Comparison of ENCODE assay signal across 17 cellular contexts in genomic region chr3:105255351-105255750, GRCh38.
DNase-seq lines count a peak whose midpoint lies in the region; ATAC-seq and TF ChIP-seq lines count a peak whose summit lies in the region.
"Had no signal": no experiment of that assay in that cellular context is flagged by ENCODE, and none has a peak within 500 bp of the region (broad histone marks: within the 10 kb centered on the region; RNA-seq: fewer than 3 reads in every experiment).

No MANE protein-coding gene starts in this region.

- DNase-seq in NCI-H446 treated with DMSO at 0.1 percent for 48 hours (lab: John Stamatoyannopoulos, UW) (peak; percentile 6), NCI-H446 (lab: John Stamatoyannopoulos, UW) (no peak), fibroblast of mammary gland (ENCODE audit: low read depth) (peak; percentile 56), SKM-1 treated with dmso at 0.1 percent for 144 hours (lab: John Stamatoyannopoulos, UW; ENCODE audit: unreplicated experiment) (no peak), germinal center (ENCODE audit: low spot score) (no peak), AML-193 (lab: John Stamatoyannopoulos, UW) (no peak), middle frontal gyrus (ENCODE audit: extremely low spot score, low spot score) (no peak)
- DNase-seq: DMS 273 treated with DMSO at 0.1 percent for 48 hours, H7, KG1, MG63, NCI-H1694 treated with DMSO at 0.1 percent for 48 hours, NCI-H2171, NCI-H510A had no signal

- no peak overlapping the region for H3K4me3 ChIP-seq in fibroblast of mammary gland (ENCODE audit: control insufficient read depth, low read depth, low read length)
- H3K4me3 ChIP-seq: MG63, SK-N-MC had no signal

- peak; percentile 53 for ATAC-seq in SK-N-SH treated with all-trans-retinoic acid at 6 μM for 48 hours
- ATAC-seq: Panc1 had no signal

- TF ChIP-seq CTCF in fibroblast of mammary gland (conservative IDR thresholded peaks at IDR 0.05; ENCODE audit: control insufficient read depth, insufficient read depth, low read depth, low read length), result no peak

TF ChIP-seq in SK-N-SH treated with all-trans-retinoic acid at 6 μM for 48 hours, 23 proteins besides CTCF, POLR2A, EP300 and RAD21:
- no peak for TF ChIP-seq TOX (CRISPR knock-in tag; IDR thresholded peaks at IDR 0.05; ENCODE audit: borderline replicate concordance)

Comparison
In these comparisons a context has a peak if more than half of its experiments do, and no peak if none do; other contexts are left out.
1. DNase-seq: peak in NCI-H446 treated with DMSO at 0.1 percent for 48 hours (single experiment) and fibroblast of mammary gland (single experiment); none in NCI-H446 (0 of 2), SKM-1 treated with dmso at 0.1 percent for 144 hours (single experiment), germinal center (single experiment), AML-193 (0 of 2) and middle frontal gyrus (single experiment).